Comparison of ENCODE assay signal across 9 cellular contexts in genomic region chr11:44862546-44863101, GRCh38.
A peak's percentile ranks its signal among the peaks of the same experiment; 100 is the strongest.
DNase-seq lines count a peak whose midpoint lies in the region; ATAC-seq and TF ChIP-seq lines count a peak whose summit lies in the region.
"Had no signal": no experiment of that assay in that cellular context is flagged by ENCODE, and none has a peak within 500 bp of the region (broad histone marks: within the 10 kb centered on the region; RNA-seq: fewer than 3 reads in every experiment).

No MANE protein-coding gene starts in this region.

- no peak for ATAC-seq in activated CD8-positive, alpha-beta T cell treated with anti-CD3 and anti-CD28 coated beads, Interleukin-2, amount 10 ng/mL, durations not matched to agents 7 days and 5 days
- ATAC-seq in GM18873 (IDR thresholded peaks at IDR 0.05; ENCODE audit: low FRiP score, unreplicated experiment): no peak
- no peak for ATAC-seq in HG02970 (IDR thresholded peaks at IDR 0.05; ENCODE audit: low FRiP score, unreplicated experiment)

- no peak overlapping the region for H2AFZ ChIP-seq in H9 (ENCODE audit: low read length)

- H3K23ac ChIP-seq in H9 (ENCODE audit: insufficient read length, low read depth, low read length): no peak overlapping the region

- H3K27ac Mint-ChIP-seq in H9: peak overlapping the region; percentile 72 to 96 (median 82); a peak in 6 of 7 replicates
- peak overlapping the region; percentile 36 for H3K27ac Mint-ChIP-seq in activated CD8-positive, alpha-beta T cell treated with anti-CD3 and anti-CD28 coated beads, Interleukin-2, amount 10 ng/mL, durations not matched to agents 7 days and 5 days

- H3K27me3 Mint-ChIP-seq in H9 (ENCODE audit: low read depth): no peaks in the 10 kb centered on the region; the same call in 1 of the 2 replicates
- H3K27me3 Mint-ChIP-seq in activated CD8-positive, alpha-beta T cell treated with anti-CD3 and anti-CD28 coated beads, Interleukin-2, amount 10 ng/mL, durations not matched to agents 7 days and 5 days (ENCODE audit: low read depth): peaks cover 46% of the 10 kb centered on the region

- no CpG with 5 or more reads among the region's 5 CpGs for WGBS in H9 (ENCODE audit: extremely low coverage, insufficient read length, low lambda C conversion rate)
- 84 to 86% methylated on average over 3 to 5 of the region's 5 CpGs for WGBS in mesodermal cell (ENCODE audit: insufficient coverage in 2 of 2), 2 experiments

- no peak overlapping the region for H3K9ac ChIP-seq in H9 (ENCODE audit: extremely low read depth, insufficient read length, low read length)

- no peaks in the 10 kb centered on the region for H3K79me2 ChIP-seq in H9 (ENCODE audit: insufficient read depth, low read length)

- H4K8ac ChIP-seq in H9 (replicated peaks; ENCODE audit: insufficient read length, low read depth, low read length): no peak overlapping the region

- H3K4me1 ChIP-seq in H9 (ENCODE audit: insufficient read depth, low read length) (peaks cover 12% of the 10 kb centered on the region), mesodermal cell (ENCODE audit: control insufficient read depth, insufficient read depth, low read length, poor library complexity, severe bottlenecking) (peaks cover 44% of the 10 kb centered on the region)

- DNase-seq in AG04450 (ENCODE audit: low read depth, low spot score): no peak
- no peak for DNase-seq in H9
- DNase-seq in activated CD8-positive, alpha-beta T cell treated with anti-CD3 and anti-CD28 coated beads, Interleukin-2, amount 10 ng/mL, durations not matched to agents 7 days and 5 days: no peak
- no peak for DNase-seq in NCI-H446 (lab: John Stamatoyannopoulos, UW)
- no peak for DNase-seq in globus pallidus (ENCODE audit: low spot score)

- H4K91ac ChIP-seq in H9 (ENCODE audit: insufficient read length, low read depth, low read length): no peak overlapping the region

- H2BK15ac ChIP-seq in H9 (ENCODE audit: low read depth, low read length): no peak overlapping the region

- H2BK5ac ChIP-seq in H9 (ENCODE audit: insufficient read length, low read length): no peak overlapping the region

- peaks cover 72 to 80% of the 10 kb centered on the region in 2 experiments for H3K4me1 Mint-ChIP-seq in H9
- peaks cover 20% of the 10 kb centered on the region for H3K4me1 Mint-ChIP-seq in activated CD8-positive, alpha-beta T cell treated with anti-CD3 and anti-CD28 coated beads, Interleukin-2, amount 10 ng/mL, durations not matched to agents 7 days and 5 days (ENCODE audit: low read depth)

- no peaks in the 10 kb centered on the region for H3K79me1 ChIP-seq in H9 (ENCODE audit: insufficient read depth, low read depth, low read length, poor library complexity, severe bottlenecking)

- H3K27ac ChIP-seq in AG04450 (ENCODE audit: low read depth, low read length) (peak overlapping the region; percentile 89), H9 (ENCODE audit: insufficient read length, low read depth, low read length) (no peak overlapping the region), mesodermal cell (ENCODE audit: low read depth, low read length, severe bottlenecking) (peak overlapping the region; percentile 90)
- H3K27ac ChIP-seq: SK-N-MC had no signal

- H3K4me3 ChIP-seq in AG04450 (ENCODE audit: low read depth, low read length) (no peak overlapping the region), mesodermal cell (ENCODE audit: extremely low read depth, insufficient read depth, low read length, poor library complexity, severe bottlenecking) (no peak overlapping the region)
- H3K4me3 ChIP-seq: SK-N-MC had no signal

- no peaks in the 10 kb centered on the region; a peak in 1 of 7 replicates for H3K36me3 Mint-ChIP-seq in H9 (ENCODE audit: insufficient read depth in 1 of 3, low read depth in 3 of 3)
- no peaks in the 10 kb centered on the region for H3K36me3 Mint-ChIP-seq in activated CD8-positive, alpha-beta T cell treated with anti-CD3 and anti-CD28 coated beads, Interleukin-2, amount 10 ng/mL, durations not matched to agents 7 days and 5 days (ENCODE audit: low read depth)

- no peaks in the 10 kb centered on the region for H4K20me1 ChIP-seq in H9 (ENCODE audit: control insufficient read depth, insufficient read depth, insufficient read length)

- peaks cover 11% of the 10 kb centered on the region for H3K27me3 ChIP-seq in AG04450 (ENCODE audit: control insufficient read depth, insufficient read depth, low read length)
- no peaks in the 10 kb centered on the region for H3K27me3 ChIP-seq in H9 (ENCODE audit: insufficient read depth, low read length)

- H4K5ac ChIP-seq in H9 (ENCODE audit: insufficient read length, low read depth, low read length): no peak overlapping the region

- peak overlapping the region; percentile 70 for H2BK120ac ChIP-seq in H9 (ENCODE audit: low read depth, low read length, poor library complexity, severe bottlenecking)

- H3K14ac ChIP-seq in H9 (ENCODE audit: insufficient read depth, low read length): peak overlapping the region; percentile 19; the same call in 1 of the 2 replicates

- H3T11ph ChIP-seq in H9 (ENCODE audit: low read length): peak overlapping the region; percentile 36

- no peak overlapping the region for H3K56ac ChIP-seq in H9 (ENCODE audit: insufficient read length, low read depth, low read length)

- H3K9me3 ChIP-seq in AG04450 (ENCODE audit: control insufficient read depth, insufficient read depth, low read length): peaks cover 2% of the 10 kb centered on the region; the same call in 1 of the 2 replicates
- H3K9me3 ChIP-seq in H9 (ENCODE audit: control insufficient read depth, low read depth, low read length): no peaks in the 10 kb centered on the region
- H3K9me3 ChIP-seq in mesodermal cell (ENCODE audit: control insufficient read depth, low read length): no peaks in the 10 kb centered on the region

- no peak overlapping the region for H2AK5ac ChIP-seq in H9 (ENCODE audit: insufficient read length, low read length)

- H3K4ac ChIP-seq in H9 (ENCODE audit: low read depth, low read length): no peak overlapping the region; the same call in 1 of the 2 replicates

- peak overlapping the region; percentile 64 for H3K18ac ChIP-seq in H9 (ENCODE audit: insufficient read length, low read depth, low read length)

- TF ChIP-seq CTCF in AG04450 (IDR thresholded peaks at IDR 0.05; ENCODE audit: low read depth, low read length) (no peak), H9 (conservative IDR thresholded peaks at IDR 0.05) (no peak)

- peaks cover 18% of the 10 kb centered on the region for H3K36me3 ChIP-seq in mesodermal cell (ENCODE audit: control insufficient read depth, insufficient read depth, low read length)

- POLR2A ChIA-PET in AG04450 (lab: Yijun Ruan, JAX): interaction anchor here (0.7 to 1.7 kb wide), 11 partner anchors 8 to 102 kb away, joined by 3 to 10 read pairs (median 3); no protein-coding TSS in a partner anchor
- POLR2A ChIA-PET in activated CD8-positive, alpha-beta T cell treated with anti-CD3 and anti-CD28 coated beads, Interleukin-2, amount 10 ng/mL, durations not matched to agents 7 days and 5 days (lab: Charles Lee): no interaction called here

- no peaks in the 10 kb centered on the region for H3K23me2 ChIP-seq in H9 (ENCODE audit: insufficient read length, low read depth, low read length, poor library complexity, severe bottlenecking)

- CTCF ChIA-PET in AG04450 (lab: Charles Lee): interaction anchor here (0.6 to 1.0 kb wide), 3 partner anchors 30 to 245 kb away, joined by 3 read pairs; no protein-coding TSS in a partner anchor
- CTCF ChIA-PET in activated CD8-positive, alpha-beta T cell treated with anti-CD3 and anti-CD28 coated beads, Interleukin-2, amount 10 ng/mL, durations not matched to agents 7 days and 5 days (lab: Charles Lee): interaction anchor here (0.6 to 1.0 kb wide), 2 partner anchors 32 to 49 kb away, joined by 3 to 4 read pairs; no protein-coding TSS in a partner anchor

- no peaks in the 10 kb centered on the region for H3K9me3 Mint-ChIP-seq in H9
- H3K9me3 Mint-ChIP-seq in activated CD8-positive, alpha-beta T cell treated with anti-CD3 and anti-CD28 coated beads, Interleukin-2, amount 10 ng/mL, durations not matched to agents 7 days and 5 days (ENCODE audit: insufficient read depth): no peaks in the 10 kb centered on the region

- no peak overlapping the region; a peak in 1 of 5 replicates for H3K4me3 Mint-ChIP-seq in H9
- H3K4me3 Mint-ChIP-seq in activated CD8-positive, alpha-beta T cell treated with anti-CD3 and anti-CD28 coated beads, Interleukin-2, amount 10 ng/mL, durations not matched to agents 7 days and 5 days: no peak overlapping the region

- no peak overlapping the region for H2BK20ac ChIP-seq in H9 (ENCODE audit: low read depth, low read length, poor library complexity, severe bottlenecking)

- H3K4me2 ChIP-seq in H9 (ENCODE audit: insufficient read depth, insufficient read length, low read length): no peak overlapping the region

- H2BK12ac ChIP-seq in H9 (ENCODE audit: insufficient read length, low read depth, low read length): no peak overlapping the region
